9 cellular contexts compared by ENCODE assay signal in genomic region chr9:130029223-130029583, GRCh38.
A peak's percentile ranks its signal among the peaks of the same experiment; 100 is the strongest.
DNase-seq lines count a peak whose midpoint lies in the region; ATAC-seq lines count a peak whose summit lies in the region.
"Had no signal": no experiment of that assay in that cellular context is flagged by ENCODE, and none has a peak within 500 bp of the region (broad histone marks: within the 10 kb centered on the region; RNA-seq: fewer than 3 reads in every experiment).

No MANE protein-coding gene starts in this region.

- no peaks in the 10 kb centered on the region for H3K9me3 ChIP-seq in effector memory CD4-positive, alpha-beta T cell (ENCODE audit: control insufficient read depth, low read length)

- H3K4me1 ChIP-seq in effector memory CD4-positive, alpha-beta T cell (ENCODE audit: control insufficient read depth, insufficient read depth, low read length, poor library complexity, severe bottlenecking): peaks cover 64% of the 10 kb centered on the region

- ATAC-seq in HG03571 (IDR thresholded peaks at IDR 0.05; ENCODE audit: unreplicated experiment): peak; percentile 33

- H3K27me3 ChIP-seq in effector memory CD4-positive, alpha-beta T cell (replicated peaks; ENCODE audit: control insufficient read depth, insufficient read depth, low read length, poor library complexity, severe bottlenecking): no peaks in the 10 kb centered on the region

- peak; percentile 68 for DNase-seq in activated CD8-positive, alpha-beta memory T cell treated with anti-CD3 and anti-CD28 coated beads for 24 hours
- DNase-seq in activated CD8-positive, alpha-beta memory T cell treated with anti-CD3 and anti-CD28 coated beads, Interleukin-2, amount 50 U/mL, for 48 hours: no peak
- no peak for DNase-seq in effector memory CD4-positive, alpha-beta T cell
- peak; percentile 68 for DNase-seq in stimulated activated CD8-positive, alpha-beta memory T cell treated with anti-CD3 and anti-CD28 coated beads, Interleukin-4, amount 100 ng/mL, for 48 hours
- no peak for DNase-seq in middle frontal gyrus (ENCODE audit: extremely low spot score, low spot score)
- DNase-seq in iPS-NIHi7 (ENCODE audit: extremely low spot score): no peak
- DNase-seq in iPS-NIHi11 (ENCODE audit: low spot score): no peak
- DNase-seq: KG1 had no signal

- peaks cover 5% of the 10 kb centered on the region for H3K36me3 ChIP-seq in effector memory CD4-positive, alpha-beta T cell (ENCODE audit: control insufficient read depth, insufficient read depth, low read length)

- peak overlapping the region; percentile 81 for H3K27ac ChIP-seq in effector memory CD4-positive, alpha-beta T cell (ENCODE audit: insufficient read depth, low read length, poor library complexity, severe bottlenecking)

- H3K4me3 ChIP-seq in effector memory CD4-positive, alpha-beta T cell (ENCODE audit: insufficient read depth, low read depth, low read length, poor library complexity, severe bottlenecking): no peak overlapping the region

Comparison
In these comparisons a context has a peak if more than half of its experiments do, and no peak if none do; other contexts are left out.
1. DNase-seq: peak in activated CD8-positive, alpha-beta memory T cell treated with anti-CD3 and anti-CD28 coated beads for 24 hours (single experiment) and stimulated activated CD8-positive, alpha-beta memory T cell treated with anti-CD3 and anti-CD28 coated beads, Interleukin-4, amount 100 ng/mL, for 48 hours (single experiment); none in activated CD8-positive, alpha-beta memory T cell treated with anti-CD3 and anti-CD28 coated beads, Interleukin-2, amount 50 U/mL, for 48 hours (single experiment), effector memory CD4-positive, alpha-beta T cell (0 of 3), middle frontal gyrus (single experiment), iPS-NIHi7 (single experiment) and iPS-NIHi11 (single experiment).